Comparison of ENCODE assay signal across 7 cellular contexts in genomic region chr15:43662293-43662692, GRCh38. TPM values are rescaled to one million over a fixed set of nuclear protein-coding genes. Genes with fewer than 3 reads are reported as not detected.
"Had no signal": no experiment of that assay in that cellular context is flagged by ENCODE, and none has a peak within 500 bp of the region (broad histone marks: within the 10 kb centered on the region; RNA-seq: fewer than 3 reads in every experiment).

No MANE protein-coding gene starts in this region.

RNA-seq across cellular contexts. Expression of gene CKMT1A, which starts 31.4 kb away (rescaled TPM):
- total RNA-seq: activated CD8-positive, alpha-beta memory T cell treated with anti-CD3 and anti-CD28 coated beads for 36 hours; activated naive CD4-positive, alpha-beta T cell treated with anti-CD3 and anti-CD28 coated beads, Interleukin-2, amount 50 U/mL, for 72 hours; activated T-cell treated with anti-CD3 and anti-CD28 coated beads, Interleukin-2, amount 50 U/mL, for 4 hours; aorta; T-helper 1 cell treated with Interleukin-12 subunit alpha and Interleukin-12 subunit beta and Interleukin-4 antibody, amounts not matched to agents 30 ng/mL and 1 ng/mL, for 36 hours; T-helper 17 cell; T-helper 2 cell treated with Interferon-gamma antibody and Interleukin-4, amounts not matched to agents 100 ng/mL and 5 ng/mL, for 36 hours had no signal
